In genomic region chrX:105323951-105324350, GRCh38 we compare ENCODE assay signal across 14 cellular contexts.
DNase-seq lines count a peak whose midpoint lies in the region; ATAC-seq and TF ChIP-seq lines count a peak whose summit lies in the region.
"Had no signal": no experiment of that assay in that cellular context is flagged by ENCODE, and none has a peak within 500 bp of the region (broad histone marks: within the 10 kb centered on the region; RNA-seq: fewer than 3 reads in every experiment).

No MANE protein-coding gene starts in this region.

- no peak for ATAC-seq in mucosa of descending colon
- no peak for ATAC-seq in GM19455 (IDR thresholded peaks at IDR 0.05; ENCODE audit: unreplicated experiment)
- ATAC-seq: left lobe of liver had no signal

- no peak overlapping the region for H3K14ac ChIP-seq in mesenchymal stem cell (ENCODE audit: low read length in 2 of 2)

- H3K23ac ChIP-seq in mesenchymal stem cell (ENCODE audit: low read length in 2 of 2): no peak overlapping the region

- no peak overlapping the region for H4K8ac ChIP-seq in mesenchymal stem cell (ENCODE audit: low read length)

- H2BK12ac ChIP-seq in mesenchymal stem cell (ENCODE audit: low read length in 2 of 2): no peak overlapping the region

- H3K9me3 ChIP-seq in mucosa of descending colon (no peaks in the 10 kb centered on the region), mesenchymal stem cell (ENCODE audit: control insufficient read depth, low read length) (no peaks in the 10 kb centered on the region)

- TF ChIP-seq CTCF in mucosa of descending colon (IDR thresholded peaks at IDR 0.05): no peak

- no peak overlapping the region for H2BK120ac ChIP-seq in mesenchymal stem cell (ENCODE audit: low read depth, low read length)

- DNase-seq in HCEC 1CT (peak; percentile 75), NCI-H510A treated with DMSO at 0.1 percent for 48 hours (lab: John Stamatoyannopoulos, UW) (peak; percentile 18), dedifferentiated amniotic fluid mesenchymal stem cell (ENCODE audit: extremely low spot score) (peak; percentile 52), myocyte (ENCODE audit: low read depth) (peak; percentile 48), mucosa of descending colon (no peak), mesenchymal stem cell (no peak)
- DNase-seq: activated CD4-positive, alpha-beta memory T cell treated with anti-CD3 and anti-CD28 coated beads for 36 hours; effector memory CD4-positive, alpha-beta T cell; glutamatergic neuron; naive B cell; stimulated activated CD4-positive, alpha-beta T cell treated with anti-CD3 and anti-CD28 coated beads, Interleukin-4, amount 100 ng/mL, for 1 hour had no signal

- 43% methylated on average over 1 of the region's 1 CpG for WGBS in mesenchymal stem cell

- H3K4me1 ChIP-seq in mucosa of descending colon (ENCODE audit: low read depth) (no peaks in the 10 kb centered on the region), mesenchymal stem cell (ENCODE audit: control insufficient read depth, insufficient read depth, low read depth, low read length) (no peaks in the 10 kb centered on the region)
- H3K4me1 ChIP-seq: right atrium auricular region had no signal

- H3K4me3 ChIP-seq in mucosa of descending colon: no peak overlapping the region
- no peak overlapping the region for H3K4me3 ChIP-seq in mesenchymal stem cell (ENCODE audit: insufficient read depth in 1 of 2, low read depth in 1 of 2, low read length in 2 of 2)
- H3K4me3 ChIP-seq: right atrium auricular region had no signal

- H3K79me1 ChIP-seq in mesenchymal stem cell (replicated peaks; ENCODE audit: low read length, poor library complexity, severe bottlenecking): no peaks in the 10 kb centered on the region

- intact Hi-C loops in mucosa of descending colon (cut with DNase I, micrococcal nuclease): no loop called here

- no peak overlapping the region for H3K27ac ChIP-seq in mesenchymal stem cell (ENCODE audit: low read length, poor library complexity, severe bottlenecking)
- H3K27ac ChIP-seq: right atrium auricular region had no signal

- no peak overlapping the region for H2BK15ac ChIP-seq in mesenchymal stem cell (ENCODE audit: low read depth, poor library complexity, severe bottlenecking)

- H3K4ac ChIP-seq in mesenchymal stem cell (ENCODE audit: low read depth in 1 of 2, low read length in 2 of 2): no peak overlapping the region

- no peak overlapping the region for H2AFZ ChIP-seq in mesenchymal stem cell (ENCODE audit: low read depth, low read length)

- H3K9ac ChIP-seq in mesenchymal stem cell (ENCODE audit: low read length): no peak overlapping the region

- H3K4me2 ChIP-seq in mesenchymal stem cell (ENCODE audit: low read length, poor library complexity, severe bottlenecking): no peak overlapping the region

- H4K91ac ChIP-seq in mesenchymal stem cell (ENCODE audit: low read length): no peak overlapping the region

- no peaks in the 10 kb centered on the region for H3K36me3 ChIP-seq in mucosa of descending colon (ENCODE audit: low read depth)
- H3K36me3 ChIP-seq in mesenchymal stem cell (ENCODE audit: control insufficient read depth in 1 of 2, insufficient read depth in 2 of 2, low read depth in 1 of 2, low read length in 2 of 2): no peaks in the 10 kb centered on the region
- H3K36me3 ChIP-seq: right atrium auricular region had no signal

- no peak overlapping the region for H3K18ac ChIP-seq in mesenchymal stem cell (ENCODE audit: low read depth in 1 of 2, low read length in 2 of 2)

- no peak overlapping the region for H2BK5ac ChIP-seq in mesenchymal stem cell (ENCODE audit: low read depth, low read length, poor library complexity, severe bottlenecking)

- peaks cover 0 to 1% of the 10 kb centered on the region in 2 experiments for H3K27me3 ChIP-seq in mesenchymal stem cell (ENCODE audit: control insufficient read depth in 1 of 2, insufficient read depth in 1 of 2, low read length in 2 of 2)
- H3K27me3 ChIP-seq: right atrium auricular region had no signal

- H2AK5ac ChIP-seq in mesenchymal stem cell (ENCODE audit: low read length, severe bottlenecking): no peak overlapping the region

Comparison
In these comparisons a context has a peak if more than half of its experiments do, and no peak if none do; other contexts are left out.
1. DNase-seq: peak in HCEC 1CT (single experiment), NCI-H510A treated with DMSO at 0.1 percent for 48 hours (single experiment), dedifferentiated amniotic fluid mesenchymal stem cell (single experiment) and myocyte (single experiment); none in mucosa of descending colon (0 of 3) and mesenchymal stem cell (single experiment).